9 cellular contexts compared by ENCODE assay signal in genomic region chr21:26169611-26170470, GRCh38. TPM values are rescaled to one million over a fixed set of nuclear protein-coding genes. Genes with fewer than 3 reads are reported as not detected.
A peak's percentile ranks its signal among the peaks of the same experiment; 100 is the strongest.
DNase-seq lines count a peak whose midpoint lies in the region; FAIRE-seq and TF ChIP-seq lines count a peak whose summit lies in the region.
"Had no signal": no experiment of that assay in that cellular context is flagged by ENCODE, and none has a peak within 500 bp of the region (broad histone marks: within the 10 kb centered on the region; RNA-seq: fewer than 3 reads in every experiment).

No MANE protein-coding gene starts in this region.

- H3K27me3 ChIP-seq in GM23248 (replicated peaks; ENCODE audit: insufficient read depth) (no peaks in the 10 kb centered on the region), SK-N-SH (ENCODE audit: insufficient read depth) (no peaks in the 10 kb centered on the region), left ventricle myocardium inferior (ENCODE audit: low read depth) (no peaks in the 10 kb centered on the region), trophoblast cell (ENCODE audit: insufficient read depth, low read length) (no peaks in the 10 kb centered on the region)

- H3K18ac ChIP-seq in trophoblast cell (ENCODE audit: low read length): peak overlapping the region; percentile 100

- H3K4me3 ChIP-seq in GM23248: peak overlapping the region; percentile 93
- H3K4me3 ChIP-seq in SK-N-SH (ENCODE audit: low read depth in 2 of 2, low read length in 1 of 2): peak overlapping the region; percentile 65 to 92
- H3K4me3 ChIP-seq in left ventricle myocardium inferior: peak overlapping the region; percentile 95
- peak overlapping the region; percentile 98 for H3K4me3 ChIP-seq in trophoblast cell (ENCODE audit: low read depth, low read length)

- H3K27ac ChIP-seq in GM23248 (peak overlapping the region; percentile 64), SK-N-SH (ENCODE audit: low read depth in 2 of 2, low read length in 1 of 2) (peak overlapping the region; percentile 76 to 97), left ventricle myocardium inferior (replicated peaks) (peak overlapping the region; percentile 94), trophoblast cell (ENCODE audit: low read depth, low read length) (peak overlapping the region; percentile 62)

- peak overlapping the region; percentile 84 for H3K9ac ChIP-seq in GM23248
- H3K9ac ChIP-seq in SK-N-SH: peak overlapping the region; percentile 92
- H3K9ac ChIP-seq in trophoblast cell (ENCODE audit: low read length): peak overlapping the region; percentile 92

- FAIRE-seq in D721Med (lab: Jason Lieb, UNC): no peak
- FAIRE-seq: colon had no signal

- no peak for TF ChIP-seq EP300 in SK-N-SH (IDR thresholded peaks at IDR 0.05; ENCODE audit: borderline replicate concordance in 1 of 2, low read depth in 1 of 2, low read length in 1 of 2)

- WGBS in GM23248 (ENCODE audit: low coverage in 1 of 2, low lambda C conversion rate in 2 of 2, missing lambda C conversion rate in 2 of 2), 2 experiments: 0 to 1% methylated on average over 60 to 80 of the region's 80 CpGs
- WGBS in SK-N-SH (ENCODE audit: low lambda C conversion rate): under 1% methylated on average over 44 of the region's 80 CpGs
- WGBS in trophoblast cell (ENCODE audit: extremely low coverage, insufficient coverage, insufficient read length): no CpG with 5 or more reads among the region's 80 CpGs

- H4K91ac ChIP-seq in trophoblast cell (ENCODE audit: low read depth, low read length): peak overlapping the region; percentile 72

- peak overlapping the region; percentile 51 for H2BK12ac ChIP-seq in trophoblast cell (ENCODE audit: low read length)

- peak overlapping the region; percentile 94 for H2BK5ac ChIP-seq in trophoblast cell (ENCODE audit: low read depth, low read length, poor library complexity)

- peak overlapping the region; percentile 97 for H3K14ac ChIP-seq in trophoblast cell (ENCODE audit: low read length)

- DNase-seq in EL (peak; percentile 79), GM23248 (peak; percentile 80), KBM-7 (peak; percentile 62), SK-N-SH (peak; percentile 83), amniotic epithelial cell (ENCODE audit: low read depth) (peak; percentile 70), left ventricle myocardium inferior (peak; percentile 69), trophoblast cell (peak in 1 of 2 donors; percentile 63), D721Med (ENCODE audit: insufficient read length, low spot score) (no peak)

- peak overlapping the region; percentile 89 for H2BK120ac ChIP-seq in trophoblast cell (ENCODE audit: insufficient read depth, low read length, poor library complexity)

- H3K36me3 ChIP-seq in GM23248 (ENCODE audit: low read depth) (no peaks in the 10 kb centered on the region), SK-N-SH (replicated peaks in 1 of 2; ENCODE audit: control insufficient read depth in 1 of 2, insufficient read depth in 2 of 2, low read length in 1 of 2) (no peaks in the 10 kb centered on the region), left ventricle myocardium inferior (no peaks in the 10 kb centered on the region), trophoblast cell (ENCODE audit: control insufficient read depth in 1 of 2, insufficient read depth in 2 of 2, low read length in 2 of 2) (no peaks in the 10 kb centered on the region)

- H3K79me2 ChIP-seq in GM23248 (ENCODE audit: insufficient read depth): peaks cover 41% of the 10 kb centered on the region
- H3K79me2 ChIP-seq in SK-N-SH (ENCODE audit: insufficient read depth): peaks cover 57% of the 10 kb centered on the region
- H3K79me2 ChIP-seq in trophoblast cell (ENCODE audit: control insufficient read depth, insufficient read depth, low read length, poor library complexity): peaks cover 17% of the 10 kb centered on the region

- no peak overlapping the region for H3K23ac ChIP-seq in trophoblast cell (ENCODE audit: low read length)

- H3K79me1 ChIP-seq in trophoblast cell (ENCODE audit: low read length): peaks cover 19% of the 10 kb centered on the region

- POLR2A ChIA-PET in SK-N-SH (lab: Yijun Ruan, JAX): interaction anchor here (0.6 to 1.4 kb wide), 2 partner anchors 65 to 435 kb away, joined by 3 to 4 read pairs; partner anchors contain the start of genes ATP5PF and GABPA

- intact Hi-C loops in left ventricle myocardium inferior (cut with micrococcal nuclease): loop anchor here (5.0 kb wide), 2 partner anchors 273 to 288 kb away; no protein-coding TSS in a partner anchor

- H3K9me3 ChIP-seq in GM23248 (ENCODE audit: low read depth) (no peaks in the 10 kb centered on the region), SK-N-SH (no peaks in the 10 kb centered on the region), left ventricle myocardium inferior (replicated peaks) (no peaks in the 10 kb centered on the region), trophoblast cell (ENCODE audit: insufficient read depth, low read depth, low read length) (no peaks in the 10 kb centered on the region)

- H4K8ac ChIP-seq in trophoblast cell (ENCODE audit: low read depth, low read length): peak overlapping the region; percentile 89

- H2AK5ac ChIP-seq in trophoblast cell (ENCODE audit: low read length): peak overlapping the region; percentile 80

- H3K4me1 ChIP-seq in GM23248 (ENCODE audit: insufficient read depth) (peaks cover 23% of the 10 kb centered on the region), SK-N-SH (ENCODE audit: control insufficient read depth in 1 of 2, insufficient read depth in 2 of 2, low read depth in 1 of 2, low read length in 1 of 2) (peaks cover 26 to 28% of the 10 kb centered on the region in 2 experiments; a peak in 3 of 4 replicates), left ventricle myocardium inferior (peaks cover 56% of the 10 kb centered on the region), trophoblast cell (ENCODE audit: control insufficient read depth in 1 of 2, insufficient read depth in 2 of 2, low read length in 2 of 2) (peaks cover 6 to 10% of the 10 kb centered on the region in 2 experiments)

- H3K4me2 ChIP-seq in GM23248 (ENCODE audit: unreplicated experiment) (peak overlapping the region; percentile 82), SK-N-SH (peak overlapping the region; percentile 97), trophoblast cell (ENCODE audit: low read length) (peak overlapping the region; percentile 87)

- peak overlapping the region; percentile 90 for H4K12ac ChIP-seq in trophoblast cell (ENCODE audit: low read depth, low read length)

- H3K9me2 ChIP-seq in GM23248 (ENCODE audit: insufficient read depth): no peaks in the 10 kb centered on the region
- H3K9me2 ChIP-seq in SK-N-SH: no peaks in the 10 kb centered on the region

- H4K20me1 ChIP-seq in GM23248 (ENCODE audit: insufficient read depth) (no peaks in the 10 kb centered on the region), SK-N-SH (ENCODE audit: insufficient read depth) (peaks cover 16% of the 10 kb centered on the region; the same call in 1 of the 2 replicates)

- CTCF ChIA-PET in SK-N-SH (lab: Yijun Ruan, JAX): interaction anchor here (0.5 to 4.2 kb wide), 43 partner anchors 10 to 1317 kb away, joined by 3 to 59 read pairs (median 4); partner anchors contain the start of gene ADAMTS1

- peak overlapping the region; percentile 95 for H3K4ac ChIP-seq in trophoblast cell (ENCODE audit: low read depth, low read length)

- no peak for TF ChIP-seq RAD21 in SK-N-SH (IDR thresholded peaks at IDR 0.05; ENCODE audit: low read length)

- TF ChIP-seq CTCF in SK-N-SH (IDR thresholded peaks at IDR 0.05) (no peak), left ventricle myocardium inferior (IDR thresholded peaks at IDR 0.05; ENCODE audit: borderline replicate concordance) (no peak), D721Med (IDR thresholded peaks at IDR 0.05; ENCODE audit: insufficient read depth, missing control alignments) (no peak)

- peaks cover 8% of the 10 kb centered on the region for H3F3A ChIP-seq in GM23248 (ENCODE audit: insufficient read depth)
- no peaks in the 10 kb centered on the region for H3F3A ChIP-seq in SK-N-SH (replicated peaks; ENCODE audit: insufficient read depth)

- in situ Hi-C loops in GM23248 (cut with MboI) (loop anchor here (25.0 kb wide), 1 partner anchor 283 kb away; no protein-coding TSS in a partner anchor), KBM-7 (cut with MboI; ENCODE audit: low pct_unique_long_range_greater_than_20kb, low sequenced_read_pairs) (no loop called here)

- H2AFZ ChIP-seq in GM23248: peak overlapping the region; percentile 91
- H2AFZ ChIP-seq in SK-N-SH (ENCODE audit: low read depth): peak overlapping the region; percentile 77
- peak overlapping the region; percentile 93 for H2AFZ ChIP-seq in trophoblast cell (ENCODE audit: insufficient read depth, low read length, poor library complexity)

TF ChIP-seq in SK-N-SH, 30 proteins besides CTCF, POLR2A, EP300 and RAD21 (continues in another document):
- TF ChIP-seq RXRA (IDR thresholded peaks at IDR 0.05; ENCODE audit: borderline replicate concordance, low read depth) (no peak), FOSL2 (IDR thresholded peaks at IDR 0.05; ENCODE audit: borderline replicate concordance, low read depth) (no peak), SMC3 (IDR thresholded peaks at IDR 0.05; ENCODE audit: low read depth, low read length) (no peak), ELF1 (IDR thresholded peaks at IDR 0.05) (no peak), EZH2phosphoT487 (IDR thresholded peaks at IDR 0.05; ENCODE audit: borderline replicate concordance, low read depth) (no peak)

RNA-seq across cellular contexts. Expression of gene APP, which starts 0.7 kb away (rescaled TPM):
- 276 and 292 TPM in 2 replicates for total RNA-seq in GM23248 (2014; rRNA removed; shearing (Covaris generic))
- polyA plus RNA-seq in GM23248 (2016; fragmentation: Nextera tagmentation; extraction: Ambion mirVana) (28.5 and 35.0 TPM in 2 replicates), SK-N-SH (2012; rRNA removed) (780 and 789 TPM in 2 replicates)
- polyA plus RNA-seq in SK-N-SH (2012; cell fraction: cytosol; rRNA removed): 729 and 770 TPM in 2 replicates
- 453 and 679 TPM in 2 replicates for polyA plus RNA-seq in SK-N-SH (2012; cell fraction: nucleus; rRNA removed)
- total RNA-seq in left ventricle myocardium inferior: 332 TPM
- 481 and 496 TPM in 2 replicates for polyA plus RNA-seq in trophoblast cell (2013)
